ENCODE assay signal across 8 cellular contexts in the genomic region with DNA sequence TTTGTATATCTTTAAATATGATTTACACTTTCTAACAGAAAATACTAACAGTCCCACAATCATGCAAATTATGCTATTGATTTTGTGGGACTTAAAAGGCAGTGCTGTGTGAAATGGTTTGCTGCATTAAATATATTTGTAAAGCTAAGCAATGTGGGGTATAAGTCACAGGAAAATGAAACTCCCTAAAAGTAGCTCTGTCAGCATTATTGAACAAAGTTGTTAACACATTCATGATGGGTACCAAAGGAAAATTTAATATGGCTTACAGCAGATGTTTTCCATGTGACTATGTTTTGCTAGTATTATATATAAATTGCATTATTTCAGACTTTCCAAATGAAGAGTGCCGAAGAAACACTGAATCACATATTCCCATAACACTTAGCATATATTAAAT.
"Had no signal": no experiment of that assay in that cellular context is flagged by ENCODE, and none has a peak within 500 bp of the region (broad histone marks: within the 10 kb centered on the region; RNA-seq: fewer than 3 reads in every experiment).

No MANE protein-coding gene starts in this region.

- H3K36me3 Mint-ChIP-seq: IgD-negative memory B cell had no signal

- H3K4me3 ChIP-seq: GM23338 had no signal

- H3K4me3 Mint-ChIP-seq: GM23338, H9, IgD-negative memory B cell had no signal

- ATAC-seq: GM23338 had no signal

- H3K9me3 Mint-ChIP-seq: GM23338, H9, IgD-negative memory B cell had no signal

- H3K27ac Mint-ChIP-seq: GM23338, H9, IgD-negative memory B cell had no signal

- FAIRE-seq: H1, H54 had no signal

- DNase-seq: H9, HCEC 1CT, KG1 had no signal

- H3K27ac ChIP-seq: HL-60 had no signal

- H3K4me2 ChIP-seq: GM23338 had no signal

- H3K4me1 Mint-ChIP-seq: IgD-negative memory B cell had no signal

- H3K27me3 Mint-ChIP-seq: IgD-negative memory B cell had no signal
